ENCODE assay signal across 23 cellular contexts in the genomic region with DNA sequence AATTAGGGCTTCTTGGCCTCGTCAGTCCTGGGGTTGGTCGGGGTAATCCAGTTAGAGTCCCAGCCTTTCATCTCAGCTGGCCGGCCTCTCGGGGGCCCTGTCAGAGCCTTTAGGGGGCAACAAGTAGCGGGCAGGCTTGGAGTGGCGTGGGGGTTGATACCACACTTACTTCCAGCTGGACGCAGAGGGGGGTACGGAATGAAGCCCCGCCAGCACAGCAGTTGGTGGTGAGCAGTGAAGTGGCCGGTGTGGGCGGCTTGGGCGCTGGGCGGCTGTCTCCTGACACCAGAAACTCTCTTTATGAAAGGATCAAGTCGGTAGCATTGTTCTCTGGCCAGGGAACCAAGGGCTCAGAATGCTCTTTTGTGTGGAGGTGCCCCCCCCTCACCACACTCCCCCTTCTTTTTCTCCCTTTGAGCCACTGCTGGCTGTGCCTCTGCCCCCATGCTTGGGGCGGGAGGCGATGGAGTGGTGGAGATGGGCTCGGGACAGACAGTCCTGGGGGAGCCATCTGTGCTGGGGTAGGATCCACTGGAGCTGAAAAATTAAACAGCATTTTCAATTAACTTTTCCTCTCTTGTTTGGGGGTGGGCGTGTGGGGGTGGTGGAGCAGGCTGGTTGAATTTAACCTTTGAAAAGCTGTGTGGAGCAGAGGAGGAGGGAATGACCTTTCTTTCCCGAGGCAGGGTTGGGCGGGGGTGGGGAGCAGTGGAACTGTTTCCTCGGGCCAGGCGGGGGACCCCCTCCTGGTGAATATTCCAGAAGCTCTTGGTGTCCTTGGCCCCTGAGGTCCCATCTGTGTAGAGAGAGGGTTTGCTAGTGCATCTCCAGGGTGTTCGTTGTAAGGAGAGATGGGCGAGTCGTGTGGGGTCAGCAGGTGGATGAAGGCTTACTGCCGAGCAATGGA.
DNase-seq lines count a peak whose midpoint lies in the region; ATAC-seq and TF ChIP-seq lines count a peak whose summit lies in the region.
"Had no signal": no experiment of that assay in that cellular context is flagged by ENCODE, and none has a peak within 500 bp of the region (broad histone marks: within the 10 kb centered on the region; RNA-seq: fewer than 3 reads in every experiment).

No MANE protein-coding gene starts in this region.

- peak overlapping the region; percentile 1 for H3K4me3 ChIP-seq in neural progenitor cell
- no peak overlapping the region for H3K4me3 ChIP-seq in foreskin fibroblast (ENCODE audit: low read depth in 1 of 2, low read length in 2 of 2)

- ATAC-seq in HG03378 (IDR thresholded peaks at IDR 0.05; ENCODE audit: unreplicated experiment) (no peak), GM19452 (IDR thresholded peaks at IDR 0.05; ENCODE audit: unreplicated experiment) (no peak)
- ATAC-seq: esophagus mucosa had no signal

- H3K4me1 Mint-ChIP-seq in neural progenitor cell: peaks cover 71% of the 10 kb centered on the region

- H3K9ac ChIP-seq in neural progenitor cell: no peak overlapping the region

- peaks cover 82% of the 10 kb centered on the region for H4K20me1 ChIP-seq in neural progenitor cell (ENCODE audit: low read depth)

- no peak overlapping the region for H3K27ac Mint-ChIP-seq in neural progenitor cell
- H3K27ac Mint-ChIP-seq: activated CD4-positive, alpha-beta T cell treated with anti-CD3 and anti-CD28 coated beads, Interleukin-2, amount 10 ng/mL, durations not matched to agents 24 days and 14 days; CD4-positive, alpha-beta memory T cell had no signal

- peaks cover 47% of the 10 kb centered on the region for H3F3A ChIP-seq in neural progenitor cell (ENCODE audit: low read depth)

- peak; percentile 43 for DNase-seq in ELF-1 (ENCODE audit: low read depth, low spot score)
- peak; percentile 67 for DNase-seq in NCI-H524 treated with DMSO at 0.1 percent for 48 hours (lab: John Stamatoyannopoulos, UW)
- peak in 47 of 51 donors; percentile 18 to 94 (median 76) for DNase-seq in hypothalamus (lab: John Stamatoyannopoulos, UW)
- peak; percentile 91 for DNase-seq in neural progenitor cell (ENCODE audit: low spot score)
- DNase-seq in foreskin fibroblast: no peak
- DNase-seq in activated gamma-delta T cell treated with Interleukin-2 at 50 U/mL for 16 hours: no peak
- DNase-seq: activated CD4-positive, alpha-beta T cell treated with anti-CD3 and anti-CD28 coated beads, Interleukin-2, amount 10 ng/mL, durations not matched to agents 24 days and 14 days; CD4-positive, alpha-beta memory T cell; central memory CD4-positive, alpha-beta T cell; DMS79; effector CD8-positive, alpha-beta T cell; KG1; mesenchymal stem cell; MV-4-11; NCI-H2029 treated with DMSO at 0.1 percent for 48 hours; NCI-H526; OCI-M1; Right ventricle myocardium superior; T-helper 1 cell had no signal

- no peaks in the 10 kb centered on the region for H3K36me3 Mint-ChIP-seq in neural progenitor cell
- H3K36me3 Mint-ChIP-seq: CD4-positive, alpha-beta memory T cell had no signal

- H3K36me3 ChIP-seq in neural progenitor cell: no peaks in the 10 kb centered on the region

- no peak for TF ChIP-seq CTCF in neural progenitor cell (IDR thresholded peaks at IDR 0.05)
- no peak for TF ChIP-seq CTCF in foreskin fibroblast (IDR thresholded peaks at IDR 0.05; ENCODE audit: low read depth, low read length)

- H3K9me3 ChIP-seq in neural progenitor cell (ENCODE audit: low read depth): no peaks in the 10 kb centered on the region

- H3K27ac ChIP-seq in neural progenitor cell: no peak overlapping the region

- no peaks in the 10 kb centered on the region for H3K79me2 ChIP-seq in neural progenitor cell (ENCODE audit: low read depth)

- H3K4me1 ChIP-seq in neural progenitor cell: peaks cover 28% of the 10 kb centered on the region

- H3K27me3 ChIP-seq in neural progenitor cell: peaks cover 100% of the 10 kb centered on the region

- H3K27me3 Mint-ChIP-seq in neural progenitor cell (ENCODE audit: insufficient read depth, low read depth): peaks cover 78% of the 10 kb centered on the region

- H3K4me3 Mint-ChIP-seq in neural progenitor cell: peak overlapping the region; percentile 71
- H3K4me3 Mint-ChIP-seq: activated CD4-positive, alpha-beta T cell treated with anti-CD3 and anti-CD28 coated beads, Interleukin-2, amount 10 ng/mL, durations not matched to agents 24 days and 14 days; CD4-positive, alpha-beta memory T cell; nephron had no signal

- no peak overlapping the region for H2AFZ ChIP-seq in neural progenitor cell (replicated peaks)

- peak overlapping the region; percentile 68 for H3K4me2 ChIP-seq in neural progenitor cell

- no peaks in the 10 kb centered on the region for H3K9me3 Mint-ChIP-seq in neural progenitor cell
- H3K9me3 Mint-ChIP-seq: activated CD4-positive, alpha-beta T cell treated with anti-CD3 and anti-CD28 coated beads, Interleukin-2, amount 10 ng/mL, durations not matched to agents 24 days and 14 days; CD4-positive, alpha-beta memory T cell; nephron had no signal

Comparison
In these comparisons a context has a peak if more than half of its experiments do, and no peak if none do; other contexts are left out.
1. DNase-seq: peak in ELF-1 (single experiment), NCI-H524 treated with DMSO at 0.1 percent for 48 hours (single experiment), hypothalamus (47 of 51) and neural progenitor cell (single experiment); none in foreskin fibroblast (0 of 2) and activated gamma-delta T cell treated with Interleukin-2 at 50 U/mL for 16 hours (single experiment).